ENCODE assay signal across 8 cellular contexts in genomic region chr18:21740474-21740723, GRCh38. TPM values are rescaled to one million over a fixed set of nuclear protein-coding genes. Genes with fewer than 3 reads are reported as not detected.
A peak's percentile ranks its signal among the peaks of the same experiment; 100 is the strongest.
DNase-seq lines count a peak whose midpoint lies in the region; TF ChIP-seq lines count a peak whose summit lies in the region.

No MANE protein-coding gene starts in this region.

- no peak overlapping the region for H4K8ac ChIP-seq in neuronal stem cell (ENCODE audit: low read depth, low read length)

- H2BK5ac ChIP-seq in neuronal stem cell (ENCODE audit: low read length) = no peak overlapping the region

- TF ChIP-seq CTCF in GM10266 (IDR thresholded peaks at IDR 0.05; ENCODE audit: control insufficient read depth, insufficient read depth, low read depth, missing control alignments) = no peak
- no peak for TF ChIP-seq CTCF in fibroblast of mammary gland (conservative IDR thresholded peaks at IDR 0.05; ENCODE audit: control insufficient read depth, insufficient read depth, low read depth, low read length)

- H2BK15ac ChIP-seq in neuronal stem cell (ENCODE audit: low read length) = no peak overlapping the region

- WGBS in GM23248 (ENCODE audit: low coverage in 1 of 2, low lambda C conversion rate in 2 of 2, missing lambda C conversion rate in 2 of 2), 2 experiments = 0 to 1% methylated on average over 13 to 14 of the region's 14 CpGs
- WGBS in neuronal stem cell (ENCODE audit: extremely low coverage in 2 of 2, insufficient read length in 2 of 2, insufficient replicate concordance in 1 of 2), 2 donors = no CpG with 5 or more reads among the region's 14 CpGs

- H3K4me3 ChIP-seq in GM23248 = peak overlapping the region; percentile 94
- peak overlapping the region; percentile 87 for H3K4me3 ChIP-seq in fibroblast of mammary gland (ENCODE audit: control insufficient read depth, low read depth, low read length)
- H3K4me3 ChIP-seq in neuronal stem cell (ENCODE audit: low read length in 2 of 2) = peak overlapping the region in 1 of 2 donors; percentile 98

- peak overlapping the region; percentile 95 for H3K9ac ChIP-seq in GM23248
- H3K9ac ChIP-seq in neuronal stem cell (ENCODE audit: low read depth, low read length, poor library complexity) = no peak overlapping the region

- no peak overlapping the region for H3K4ac ChIP-seq in neuronal stem cell (ENCODE audit: low read length)

- peak; percentile 96 for DNase-seq in GM10266 (ENCODE audit: extremely low spot score)
- peak; percentile 99 for DNase-seq in GM23248
- DNase-seq in M059J (ENCODE audit: low read depth) = peak; percentile 97
- DNase-seq in activated CD8-positive, alpha-beta memory T cell treated with anti-CD3 and anti-CD28 coated beads, Interleukin-2, amount 50 U/mL, for 24 hours (ENCODE audit: extremely low read depth) = peak; percentile 93
- DNase-seq in fibroblast of mammary gland (ENCODE audit: low read depth) = peak; percentile 93
- no peak for DNase-seq in neuronal stem cell (ENCODE audit: low spot score)
- peak; percentile 99 for DNase-seq in ureter (ENCODE audit: low spot score)
- no peak for DNase-seq in NCI-H1694 (lab: John Stamatoyannopoulos, UW)

- H2AFZ ChIP-seq in GM23248 = peak overlapping the region; percentile 92
- H2AFZ ChIP-seq in neuronal stem cell (ENCODE audit: low read length) = peak overlapping the region; percentile 98

- H3K18ac ChIP-seq in neuronal stem cell (ENCODE audit: low read length) = no peak overlapping the region

- H3K4me2 ChIP-seq in GM23248 (ENCODE audit: unreplicated experiment) (peak overlapping the region; percentile 74), neuronal stem cell (ENCODE audit: insufficient read depth, low read length, poor library complexity, severe bottlenecking) (peak overlapping the region; percentile 18)

- H3K79me1 ChIP-seq in neuronal stem cell (ENCODE audit: low read depth, low read length) = peaks cover 4% of the 10 kb centered on the region

- H2BK120ac ChIP-seq in neuronal stem cell (ENCODE audit: low read depth, low read length) = no peak overlapping the region

- H3K79me2 ChIP-seq in GM23248 (ENCODE audit: insufficient read depth) = peaks cover 41% of the 10 kb centered on the region

- peaks cover 8% of the 10 kb centered on the region; the same call in 1 of the 2 replicates for H3F3A ChIP-seq in GM23248 (ENCODE audit: insufficient read depth)

- H3K9me2 ChIP-seq in GM23248 (ENCODE audit: insufficient read depth) = no peaks in the 10 kb centered on the region

- H3K9me3 ChIP-seq in GM23248 (ENCODE audit: low read depth) (no peaks in the 10 kb centered on the region), neuronal stem cell (replicated peaks in 1 of 2; ENCODE audit: control insufficient read depth in 2 of 2, insufficient read depth in 1 of 2, low read depth in 1 of 2, low read length in 2 of 2) (peaks cover 0 to 2% of the 10 kb centered on the region in 2 donors)

- no peak overlapping the region for H3K14ac ChIP-seq in neuronal stem cell (ENCODE audit: low read length)

- H3K27ac ChIP-seq in GM23248 = peak overlapping the region; percentile 95
- H3K27ac ChIP-seq in neuronal stem cell (replicated peaks; ENCODE audit: low read length) = peak overlapping the region; percentile 100

- H3K27me3 ChIP-seq in GM23248 (replicated peaks; ENCODE audit: insufficient read depth) = no peaks in the 10 kb centered on the region
- no peaks in the 10 kb centered on the region for H3K27me3 ChIP-seq in neuronal stem cell (ENCODE audit: control insufficient read depth in 3 of 3, insufficient read depth in 3 of 3, low read depth in 1 of 3, low read length in 3 of 3)

- no peaks in the 10 kb centered on the region for H3K36me3 ChIP-seq in GM23248 (ENCODE audit: low read depth)
- peaks cover 1 to 20% of the 10 kb centered on the region in 2 donors for H3K36me3 ChIP-seq in neuronal stem cell (replicated peaks in 1 of 2; ENCODE audit: control insufficient read depth in 2 of 2, insufficient read depth in 2 of 2, low read length in 2 of 2)

- H2BK12ac ChIP-seq in neuronal stem cell (ENCODE audit: low read length) = no peak overlapping the region

- H3K23ac ChIP-seq in neuronal stem cell (ENCODE audit: low read depth, low read length, poor library complexity) = no peak overlapping the region

- H4K91ac ChIP-seq in neuronal stem cell (ENCODE audit: low read depth, low read length, poor library complexity) = no peak overlapping the region

- H2AK5ac ChIP-seq in neuronal stem cell (ENCODE audit: low read depth, low read length) = no peak overlapping the region

- 0 out of 2 replicates have a peak, but pooled peaks cover 3% of the 10 kb centered on the region for H4K20me1 ChIP-seq in GM23248 (ENCODE audit: insufficient read depth)

- H3K4me1 ChIP-seq in GM23248 (ENCODE audit: insufficient read depth) (peaks cover 15% of the 10 kb centered on the region), neuronal stem cell (ENCODE audit: control insufficient read depth in 2 of 2, insufficient read depth in 1 of 2, low read depth in 1 of 2, low read length in 2 of 2) (peaks cover 1 to 3% of the 10 kb centered on the region in 2 donors)

- in situ Hi-C loops in GM23248 (cut with MboI) = no loop called here

RNA-seq across cellular contexts. Expression of gene MIB1, which starts 0.2 kb away (rescaled TPM):
- 39.0 and 45.1 TPM in 2 replicates for total RNA-seq in GM23248 (2014; rRNA removed; shearing (Covaris generic))
- 5.1 TPM in 2 replicates for polyA plus RNA-seq in GM23248 (2016; fragmentation: Nextera tagmentation; extraction: Ambion mirVana)
- total RNA-seq in M059J (2014; rRNA removed; shearing (Covaris generic)) = 26.5 and 39.6 TPM in 2 replicates
- 34.4 TPM for polyA plus RNA-seq in neuronal stem cell (2013, experiment 1 of 2)
- polyA plus RNA-seq in neuronal stem cell (2013, experiment 2 of 2) = 35.7 TPM
- total RNA-seq in ureter = 45.3 TPM

RNA-seq across cellular contexts. Expression of gene ABHD3, which starts 35.8 kb away (rescaled TPM):
- 2.3 and 3.4 TPM in 2 replicates for total RNA-seq in GM23248 (2014; rRNA removed; shearing (Covaris generic))
- polyA plus RNA-seq in GM23248 (2016; fragmentation: Nextera tagmentation; extraction: Ambion mirVana) = 3.6 and 4.6 TPM in 2 replicates
- 38.2 and 45.6 TPM in 2 replicates for total RNA-seq in M059J (2014; rRNA removed; shearing (Covaris generic))
- polyA plus RNA-seq in neuronal stem cell (2013, experiment 1 of 2) = 4.6 TPM
- 4.6 TPM for polyA plus RNA-seq in neuronal stem cell (2013, experiment 2 of 2)
- 16.5 TPM for total RNA-seq in ureter

Comparison
In these comparisons a context has a peak if more than half of its experiments do, and no peak if none do; other contexts are left out.
1. DNase-seq: peak in GM10266 (single experiment), GM23248 (single experiment), M059J (single experiment), activated CD8-positive, alpha-beta memory T cell treated with anti-CD3 and anti-CD28 coated beads, Interleukin-2, amount 50 U/mL, for 24 hours (single experiment), fibroblast of mammary gland (single experiment) and ureter (single experiment); none in neuronal stem cell (single experiment) and NCI-H1694 (single experiment).